In the genomic region with DNA sequence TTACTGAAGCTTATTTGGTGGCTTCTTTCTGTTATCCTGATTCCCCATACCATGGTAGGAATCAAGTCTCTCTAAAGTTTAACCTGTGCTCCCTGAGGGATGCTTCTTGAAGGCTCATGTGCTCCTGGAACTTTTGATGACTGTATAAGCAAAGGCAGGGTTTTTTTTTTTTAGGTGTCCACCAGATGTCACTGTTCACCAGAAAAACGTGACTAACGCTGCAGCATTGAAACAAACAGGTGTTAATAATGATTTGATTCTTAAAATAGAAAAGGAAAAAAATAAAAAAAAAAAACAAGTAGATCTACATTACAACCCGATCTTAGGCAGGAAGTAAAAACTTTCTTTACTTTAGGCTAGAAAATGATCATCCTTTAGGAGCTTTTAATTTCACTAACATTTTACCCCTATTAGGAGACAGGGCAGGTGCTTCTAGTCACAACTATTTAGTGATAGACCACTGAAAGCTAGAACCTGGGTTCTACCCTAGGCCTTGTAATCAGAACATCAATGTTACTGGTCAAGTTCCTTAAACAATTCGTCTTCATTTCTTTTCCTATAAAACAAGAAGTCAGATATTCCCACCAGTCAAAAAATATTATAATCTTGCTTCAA, we compare ENCODE assay signal across 8 cellular contexts.
DNase-seq lines count a peak whose midpoint lies in the region; ATAC-seq, FAIRE-seq and TF ChIP-seq lines count a peak whose summit lies in the region.

No MANE protein-coding gene starts in this region.

- no peaks in the 10 kb centered on the region for H4K20me1 ChIP-seq in OCI-LY7 (ENCODE audit: insufficient read depth, low read length)

- peak; percentile 5 for FAIRE-seq in pancreas (lab: Jason Lieb, UNC)

- H2AFZ ChIP-seq in OCI-LY7 (ENCODE audit: low read length) = 0 out of 2 replicates have a peak overlapping the region, but pooled peaks have one; percentile 14

- ATAC-seq in GM21619 (IDR thresholded peaks at IDR 0.05; ENCODE audit: unreplicated experiment) (peak; percentile 84), pancreas (peak; percentile 48 to 84 (median 76))

- H3K9me3 ChIP-seq in OCI-LY7 (ENCODE audit: low read length) = no peaks in the 10 kb centered on the region
- no peaks in the 10 kb centered on the region for H3K9me3 ChIP-seq in pancreas

- CTCF ChIA-PET in OCI-LY7 (lab: Charles Lee; ENCODE audit: unreplicated experiment) = no interaction called here

- H3K27ac ChIP-seq in 22Rv1 = no peak overlapping the region
- H3K27ac ChIP-seq in OCI-LY7 (ENCODE audit: low read depth, low read length, poor library complexity, severe bottlenecking) = no peak overlapping the region
- no peak overlapping the region for H3K27ac ChIP-seq in pancreas

- H3K79me2 ChIP-seq in OCI-LY7 (ENCODE audit: insufficient read depth, low read depth, low read length) = no peaks in the 10 kb centered on the region

- H3K9me2 ChIP-seq in OCI-LY7 (ENCODE audit: insufficient read depth, low read length) = no peaks in the 10 kb centered on the region

- no peaks in the 10 kb centered on the region for H3K27me3 ChIP-seq in pancreas

- H3K4me2 ChIP-seq in OCI-LY7 (ENCODE audit: low read length) = 0 out of 2 replicates have a peak overlapping the region, but pooled peaks have one; percentile 10

- TF ChIP-seq CTCF in 22Rv1 (IDR thresholded peaks at IDR 0.05) (peak; percentile 83), OCI-LY7 (conservative IDR thresholded peaks at IDR 0.05; ENCODE audit: low read length) (peak; percentile 83), pancreas (IDR thresholded peaks at IDR 0.05) (peak in 3 of 4 donors; percentile 21 to 35 (median 27))

- 3% methylated on average over 4 of the region's 4 CpGs for WGBS in pancreas, 2 donors

- H3K4me3 ChIP-seq in OCI-LY7 (ENCODE audit: low read depth, low read length, poor library complexity, severe bottlenecking) = no peak overlapping the region
- no peak overlapping the region for H3K4me3 ChIP-seq in pancreas

- DNase-seq in Daoy (ENCODE audit: low read depth) (peak; percentile 39), HT-29 (ENCODE audit: low spot score) (peak; percentile 68), OCI-LY7 (ENCODE audit: low spot score) (peak; percentile 63), epidermal melanocyte (ENCODE audit: insufficient read length, low spot score) (peak; percentile 18), pancreas (peak in 1 of 6 donors; percentile 17)
- no peak for DNase-seq in activated T-cell treated with anti-CD3 and anti-CD28 coated beads, Interleukin-2, amount 50 U/mL, for 48 hours

- BruUV-seq in OCI-LY7 (replicated peaks; lab: Mats Ljungman, UMichigan) = no TSS peak

- H3K36me3 ChIP-seq in OCI-LY7 (ENCODE audit: insufficient read depth, low read length) (no peaks in the 10 kb centered on the region), pancreas (no peaks in the 10 kb centered on the region)

- H3K4me1 ChIP-seq in OCI-LY7 (ENCODE audit: insufficient read depth, low read length, poor library complexity, severe bottlenecking) (peaks cover 7% of the 10 kb centered on the region), pancreas (no peaks in the 10 kb centered on the region)

- intact Hi-C loops in OCI-LY7 (cut with micrococcal nuclease; ENCODE audit: unreplicated experiment) = loop anchor here (10.0 kb wide), 1 partner anchor 213 kb away; no protein-coding TSS in a partner anchor
- intact Hi-C loops in pancreas (cut with DNase I) = no loop called here

- POLR2A ChIA-PET in OCI-LY7 (lab: Charles Lee) = interaction anchor here (0.7 kb wide), 3 partner anchors 18 to 1373 kb away, joined by 3 to 6 read pairs (median 3); no protein-coding TSS in a partner anchor

Comparison
In these comparisons a context has a peak if more than half of its experiments do, and no peak if none do; other contexts are left out.
1. CTCF ChIP-seq: peak in every context shown above with its lines; median percentile 83 in 22Rv1; 83 in OCI-LY7; 27 in pancreas.
2. DNase-seq: peak in Daoy (single experiment), HT-29 (single experiment), OCI-LY7 (single experiment) and epidermal melanocyte (single experiment); none in activated T-cell treated with anti-CD3 and anti-CD28 coated beads, Interleukin-2, amount 50 U/mL, for 48 hours (0 of 2).